In the genomic region with DNA sequence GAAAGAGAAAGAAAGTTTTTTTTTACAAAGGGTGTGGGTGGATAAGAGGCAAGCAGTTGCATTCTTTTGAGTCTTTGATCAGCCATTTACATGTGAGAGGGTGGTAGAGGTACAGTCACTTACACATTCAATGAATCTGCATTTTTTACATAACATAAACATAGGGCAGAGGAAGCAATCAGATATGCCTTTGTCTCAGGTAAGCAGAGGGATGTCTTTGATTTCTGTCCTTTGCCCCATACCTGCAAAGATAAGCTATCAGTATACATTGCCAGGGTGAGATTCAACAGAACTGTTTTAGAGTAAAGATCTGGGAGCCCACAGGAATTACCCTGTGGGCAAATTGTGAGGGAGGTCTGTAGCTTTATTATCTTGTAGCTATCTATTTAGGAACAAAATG, we compare ENCODE assay signal across 17 cellular contexts. TPM values are rescaled to one million over a fixed set of nuclear protein-coding genes. Genes with fewer than 3 reads are reported as not detected.
A peak's percentile ranks its signal among the peaks of the same experiment; 100 is the strongest.
DNase-seq lines count a peak whose midpoint lies in the region; ATAC-seq, FAIRE-seq and TF ChIP-seq lines count a peak whose summit lies in the region.
"Had no signal": no experiment of that assay in that cellular context is flagged by ENCODE, and none has a peak within 500 bp of the region (broad histone marks: within the 10 kb centered on the region; RNA-seq: fewer than 3 reads in every experiment).

No MANE protein-coding gene starts in this region.

- peak; percentile 91 for DNase-seq in HepG2 (ENCODE audit: low spot score)
- no peak for DNase-seq in right lobe of liver
- no peak for DNase-seq in activated B cell treated with CpG ODN at 0.5 μM for 24 hours
- DNase-seq in NOMO-1 (lab: John Stamatoyannopoulos, UW; ENCODE audit: unreplicated experiment in 2 of 2), result no peak
- no peak for DNase-seq in substantia nigra (lab: John Stamatoyannopoulos, UW)
- no peak for DNase-seq in upper lobe of right lung
- DNase-seq in stimulated activated naive CD4-positive, alpha-beta T cell treated with Interleukin-2 at 50 U/mL for 16 hours (lab: John Stamatoyannopoulos, UW), result no peak
- DNase-seq: activated CD4-positive, alpha-beta T cell treated with anti-CD3 and anti-CD28 coated beads for 48 hours; brain microvascular endothelial cell; DMS 273 treated with DMSO at 0.1 percent for 48 hours; heart left ventricle; NCI-H1105 treated with DMSO at 0.1 percent for 48 hours; NCI-H2227 treated with DMSO at 0.1 percent for 48 hours; SHP77 treated with DMSO at 0.1 percent for 48 hours; stomach had no signal

- in situ Hi-C loops in HepG2 (cut with HindIII; ENCODE audit: extremely low pct_ligation_motif_present, low pct_unique_long_range_greater_than_20kb), result no loop called here

- intact Hi-C loops in HepG2 (cut with micrococcal nuclease; ENCODE audit: unreplicated experiment) (loop anchor here (10.0 kb wide), 1 partner anchor 1424 kb away; no protein-coding TSS in a partner anchor), right lobe of liver (cut with DNase I) (no loop called here), activated B cell treated with CpG ODN at 0.5 μM for 24 hours (cut with micrococcal nuclease) (loop anchor here (10.0 kb wide), 2 partner anchors 424 to 784 kb away; no protein-coding TSS in a partner anchor), upper lobe of right lung (cut with DNase I) (no loop called here)

- TF ChIP-seq POLR2A in HepG2 (IDR thresholded peaks at IDR 0.05; ENCODE audit: insufficient read depth in 1 of 2, low read depth in 2 of 2, low read length in 2 of 2), result no peak
- no peak for TF ChIP-seq POLR2A in right lobe of liver (IDR thresholded peaks at IDR 0.05)

- peak overlapping the region; percentile 77 for H3K4me2 ChIP-seq in HepG2 (ENCODE audit: low read depth, low read length)

- H3K9ac ChIP-seq in HepG2 (ENCODE audit: insufficient read depth, low read depth, low read length), result peak overlapping the region; percentile 52
- no peak overlapping the region for H3K9ac ChIP-seq in iPS-20b (ENCODE audit: low read depth, low read length)
- H3K9ac ChIP-seq: parathyroid adenoma had no signal

- POLR2A ChIA-PET in HepG2 (lab: Yijun Ruan, JAX) (no interaction called here), activated B cell treated with CpG ODN at 0.5 μM for 24 hours (lab: Charles Lee) (interaction anchor here (0.6 kb wide), 1 partner anchor 136 kb away, joined by 3 read pairs; no protein-coding TSS in a partner anchor)

- TF ChIP-seq CTCF in HepG2 (CRISPR knock-in tag; IDR thresholded peaks at IDR 0.05) (no peak), right lobe of liver (IDR thresholded peaks at IDR 0.05) (no peak), activated B cell treated with CpG ODN at 0.5 μM for 24 hours (IDR thresholded peaks at IDR 0.05) (no peak), upper lobe of right lung (IDR thresholded peaks at IDR 0.05) (no peak)

- H3K4me3 ChIP-seq in HepG2 (replicated peaks in 1 of 3; ENCODE audit: insufficient read depth in 1 of 3, low read depth in 2 of 3, low read length in 3 of 3) (peak overlapping the region in 2 of 3 experiments; percentile 44 to 50; a peak in 2 of 6 replicates), right lobe of liver (no peak overlapping the region), iPS-20b (ENCODE audit: low read length) (peak overlapping the region; percentile 39; the same call in 1 of the 2 replicates), upper lobe of right lung (no peak overlapping the region)
- H3K4me3 ChIP-seq: heart left ventricle, stomach had no signal

- no peak overlapping the region for H3K4me3 Mint-ChIP-seq in activated B cell treated with CpG ODN at 0.5 μM for 24 hours

- H3K36me3 ChIP-seq in HepG2 (replicated peaks in 1 of 2; ENCODE audit: control insufficient read depth in 1 of 2, insufficient read depth in 2 of 2, low read length in 2 of 2) (no peaks in the 10 kb centered on the region), right lobe of liver (no peaks in the 10 kb centered on the region), iPS-20b (ENCODE audit: insufficient read depth, low read depth, low read length) (no peaks in the 10 kb centered on the region), upper lobe of right lung (no peaks in the 10 kb centered on the region)
- H3K36me3 ChIP-seq: brain microvascular endothelial cell, heart left ventricle, stomach had no signal

- CTCF ChIA-PET in HepG2 (lab: Yijun Ruan, JAX; ENCODE audit: low intra/inter-chr PET ratio, low total read pairs), result no interaction called here
- CTCF ChIA-PET in activated B cell treated with CpG ODN at 0.5 μM for 24 hours (lab: Charles Lee), result interaction anchor here (1.1 kb wide), 1 partner anchor 26 kb away, joined by 3 read pairs; no protein-coding TSS in a partner anchor

- H3K27ac Mint-ChIP-seq in activated B cell treated with CpG ODN at 0.5 μM for 24 hours, result peak overlapping the region; percentile 4

- peak in 1 of 2 experiments; percentile 69; a peak in 2 of 4 replicates for TF ChIP-seq EP300 in HepG2 (IDR thresholded peaks at IDR 0.05; ENCODE audit: low read depth in 2 of 2, low read length in 2 of 2)
- TF ChIP-seq EP300 in HepG2 (CRISPR knock-in tag; IDR thresholded peaks at IDR 0.05; ENCODE audit: borderline replicate concordance), result peak; percentile 70; the same call in 1 of the 2 replicates

- H3K4me1 ChIP-seq in HepG2 (ENCODE audit: insufficient read depth, low read length) (peaks cover 98% of the 10 kb centered on the region), right lobe of liver (no peaks in the 10 kb centered on the region), iPS-20b (ENCODE audit: insufficient read depth, low read length) (peaks cover 17% of the 10 kb centered on the region), upper lobe of right lung (peaks cover 28% of the 10 kb centered on the region)
- H3K4me1 ChIP-seq: parathyroid adenoma had no signal

- H3K27me3 ChIP-seq in HepG2 (ENCODE audit: control insufficient read depth in 1 of 2, insufficient read depth in 2 of 2, low read length in 2 of 2) (no peaks in the 10 kb centered on the region), right lobe of liver (no peaks in the 10 kb centered on the region), iPS-20b (ENCODE audit: insufficient read depth, low read length) (peaks cover 26% of the 10 kb centered on the region), upper lobe of right lung (no peaks in the 10 kb centered on the region)
- H3K27me3 ChIP-seq: brain microvascular endothelial cell, heart left ventricle, stomach had no signal

- peak overlapping the region; percentile 18 for H2AFZ ChIP-seq in HepG2 (ENCODE audit: low read length)
- H2AFZ ChIP-seq: parathyroid adenoma had no signal

- peaks cover under 1% of the 10 kb centered on the region for H3K36me3 Mint-ChIP-seq in activated B cell treated with CpG ODN at 0.5 μM for 24 hours (ENCODE audit: low read depth)

- H3K9me3 Mint-ChIP-seq in activated B cell treated with CpG ODN at 0.5 μM for 24 hours, result no peaks in the 10 kb centered on the region

- peaks cover 68% of the 10 kb centered on the region for H3K4me1 Mint-ChIP-seq in activated B cell treated with CpG ODN at 0.5 μM for 24 hours

- no peaks in the 10 kb centered on the region for H3K27me3 Mint-ChIP-seq in activated B cell treated with CpG ODN at 0.5 μM for 24 hours

- H3K27ac ChIP-seq in HepG2 (ENCODE audit: extremely low read length, insufficient read depth, low read length) (peak overlapping the region; percentile 62), right lobe of liver (no peak overlapping the region), iPS-20b (ENCODE audit: low read length) (no peak overlapping the region), substantia nigra (ENCODE audit: low read depth, low read length, poor library complexity, severe bottlenecking) (no peak overlapping the region), upper lobe of right lung (no peak overlapping the region)
- H3K27ac ChIP-seq: brain microvascular endothelial cell, parathyroid adenoma, stomach had no signal

- H3K9me3 ChIP-seq in HepG2 (ENCODE audit: low read length) (no peaks in the 10 kb centered on the region), right lobe of liver (no peaks in the 10 kb centered on the region), iPS-20b (ENCODE audit: insufficient read depth, low read depth, low read length) (no peaks in the 10 kb centered on the region), upper lobe of right lung (no peaks in the 10 kb centered on the region)
- H3K9me3 ChIP-seq: heart left ventricle, stomach had no signal

- FAIRE-seq in HepG2 (lab: Jason Lieb, UNC), result no peak

- BruUV-seq in HepG2 (replicated peaks; lab: Mats Ljungman, UMichigan), result no TSS peak

- H3K79me2 ChIP-seq in HepG2 (ENCODE audit: insufficient read depth, low read length), result no peaks in the 10 kb centered on the region
- H3K79me2 ChIP-seq: parathyroid adenoma had no signal

- no peak for TF ChIP-seq RAD21 in HepG2 (CRISPR knock-in tag; IDR thresholded peaks at IDR 0.05)

- no peaks in the 10 kb centered on the region for H4K20me1 ChIP-seq in HepG2 (ENCODE audit: insufficient read depth, low read length)

- no peak for ATAC-seq in HepG2
- ATAC-seq in right lobe of liver, result no peak
- ATAC-seq in activated B cell treated with CpG ODN at 0.5 μM for 24 hours (ENCODE audit: low read depth), result no peak
- no peak for ATAC-seq in upper lobe of right lung
- ATAC-seq: heart left ventricle had no signal

RNA-seq across cellular contexts. Expression of a gene that starts 5.4 kb away (rescaled TPM):
- total RNA-seq in HepG2 (2016; rRNA removed; fragmentation: Illumina TruSeq; extraction: Trizol) (36.5 and 65.6 TPM in 2 replicates), right lobe of liver (10 to 100 TPM; 10.3 to 25.4 (median 14.9) TPM), activated B cell treated with CpG ODN at 0.5 μM for 24 hours (62.5 and 64.1 TPM in 2 replicates), upper lobe of right lung (46.3 TPM)
- 7.1 and 8.4 TPM in 2 replicates for total RNA-seq in HepG2 (2016; cell fraction: cytosol; rRNA removed; fragmentation: Illumina TruSeq; extraction: Trizol; ENCODE audit: low read depth)
- total RNA-seq in HepG2 (2016; cell fraction: insoluble cytoplasmic fraction; rRNA removed; fragmentation: Illumina TruSeq; extraction: Trizol), result 37.9 and 63.0 TPM in 2 replicates
- total RNA-seq in HepG2 (2016; cell fraction: membrane; rRNA removed; fragmentation: Illumina TruSeq; extraction: Trizol), result 16.6 and 17.6 TPM in 2 replicates
- total RNA-seq in HepG2 (2016; cell fraction: nucleus; rRNA removed; fragmentation: Illumina TruSeq; extraction: Trizol), result 20.8 and 22.0 TPM in 2 replicates
- 67.0 and 86.5 TPM in 2 replicates for polyA plus RNA-seq in HepG2 (2011; rRNA removed)
- polyA plus RNA-seq in HepG2 (2011; cell fraction: cytosol; rRNA removed), result 20.9 and 33.3 TPM in 2 replicates
- 16.0 and 18.6 TPM in 2 replicates for polyA plus RNA-seq in HepG2 (2011; cell fraction: nucleus; rRNA removed)
- polyA plus RNA-seq in HepG2 (2012), result 21.8 and 33.2 TPM in 2 replicates
- polyA plus RNA-seq in HepG2 (2016; cell fraction: cytosol; fragmentation: Illumina TruSeq; extraction: Trizol; ENCODE audit: low read depth), result 6.7 and 8.2 TPM in 2 replicates
- 60.8 and 80.2 TPM in 2 replicates for polyA plus RNA-seq in HepG2 (2016; cell fraction: insoluble cytoplasmic fraction; fragmentation: Illumina TruSeq; extraction: Trizol; ENCODE audit: low read depth)
- polyA plus RNA-seq in HepG2 (2016; cell fraction: membrane; fragmentation: Illumina TruSeq; extraction: Trizol; ENCODE audit: low read depth), result 10.6 and 14.9 TPM in 2 replicates
- polyA plus RNA-seq in HepG2 (2016; cell fraction: nucleus; fragmentation: Illumina TruSeq; extraction: Trizol; ENCODE audit: insufficient read depth, low read depth), result 31.6 and 37.5 TPM in 2 replicates
- 69.8 and 75.0 TPM in 2 replicates for polyA minus RNA-seq in HepG2 (2011; rRNA and poly(A)+ RNA removed; ENCODE audit: low replicate concordance)
- 49.0 and 63.7 TPM in 2 replicates for polyA minus RNA-seq in HepG2 (2011; cell fraction: cytosol; rRNA and poly(A)+ RNA removed)
- 44.1 and 46.9 TPM in 2 replicates for polyA minus RNA-seq in HepG2 (2011; cell fraction: nucleus; rRNA and poly(A)+ RNA removed)

RNA-seq across cellular contexts. Expression of a gene that starts 35.2 kb away (rescaled TPM):
- total RNA-seq in HepG2 (2016; rRNA removed; fragmentation: Illumina TruSeq; extraction: Trizol) (not detected in 2 replicates), right lobe of liver (1 to 10 TPM in 1 of 6 experiments, under 1 TPM in 5; 0.29 to 5.6 (median 0.41) TPM), activated B cell treated with CpG ODN at 0.5 μM for 24 hours (0.20 and 0.35 TPM in 2 replicates), upper lobe of right lung (59.4 TPM)
- total RNA-seq in HepG2 (2016; cell fraction: cytosol; rRNA removed; fragmentation: Illumina TruSeq; extraction: Trizol; ENCODE audit: low read depth), result not detected in 2 replicates
- not detected in 2 replicates for total RNA-seq in HepG2 (2016; cell fraction: insoluble cytoplasmic fraction; rRNA removed; fragmentation: Illumina TruSeq; extraction: Trizol)
- not detected in 2 replicates for total RNA-seq in HepG2 (2016; cell fraction: membrane; rRNA removed; fragmentation: Illumina TruSeq; extraction: Trizol)
- not detected in 2 replicates for total RNA-seq in HepG2 (2016; cell fraction: nucleus; rRNA removed; fragmentation: Illumina TruSeq; extraction: Trizol)
- polyA plus RNA-seq in HepG2 (2011; rRNA removed), result 0.13 TPM in 1 of 2 replicates, not detected in the other
- polyA plus RNA-seq in HepG2 (2011; cell fraction: cytosol; rRNA removed), result 0.08 and 0.10 TPM in 2 replicates
- polyA plus RNA-seq in HepG2 (2011; cell fraction: nucleus; rRNA removed), result not detected in 2 replicates
- polyA plus RNA-seq in HepG2 (2012), result not detected in 2 replicates
- polyA plus RNA-seq in HepG2 (2016; cell fraction: cytosol; fragmentation: Illumina TruSeq; extraction: Trizol; ENCODE audit: low read depth), result not detected in 2 replicates
- polyA plus RNA-seq in HepG2 (2016; cell fraction: insoluble cytoplasmic fraction; fragmentation: Illumina TruSeq; extraction: Trizol; ENCODE audit: low read depth), result not detected in 2 replicates
- polyA plus RNA-seq in HepG2 (2016; cell fraction: membrane; fragmentation: Illumina TruSeq; extraction: Trizol; ENCODE audit: low read depth), result not detected in 2 replicates
- polyA plus RNA-seq in HepG2 (2016; cell fraction: nucleus; fragmentation: Illumina TruSeq; extraction: Trizol; ENCODE audit: insufficient read depth, low read depth), result not detected in 2 replicates
- not detected in 2 replicates for polyA minus RNA-seq in HepG2 (2011; rRNA and poly(A)+ RNA removed; ENCODE audit: low replicate concordance)
- not detected in 2 replicates for polyA minus RNA-seq in HepG2 (2011; cell fraction: cytosol; rRNA and poly(A)+ RNA removed)
- not detected in 2 replicates for polyA minus RNA-seq in HepG2 (2011; cell fraction: nucleus; rRNA and poly(A)+ RNA removed)

Comparison
In these comparisons a context has a peak if more than half of its experiments do, and no peak if none do; other contexts are left out.
1. H3K4me3 ChIP-seq: peak in HepG2 (2 of 3) and iPS-20b (single experiment); none in right lobe of liver (0 of 3) and upper lobe of right lung (single experiment).
2. intact Hi-C loops: an anchor here in HepG2 (10.0 kb wide) and activated B cell treated with CpG ODN at 0.5 μM for 24 hours (10.0 kb wide); none called in right lobe of liver and upper lobe of right lung.